Comparison of ENCODE assay signal across 15 cellular contexts in the genomic region with DNA sequence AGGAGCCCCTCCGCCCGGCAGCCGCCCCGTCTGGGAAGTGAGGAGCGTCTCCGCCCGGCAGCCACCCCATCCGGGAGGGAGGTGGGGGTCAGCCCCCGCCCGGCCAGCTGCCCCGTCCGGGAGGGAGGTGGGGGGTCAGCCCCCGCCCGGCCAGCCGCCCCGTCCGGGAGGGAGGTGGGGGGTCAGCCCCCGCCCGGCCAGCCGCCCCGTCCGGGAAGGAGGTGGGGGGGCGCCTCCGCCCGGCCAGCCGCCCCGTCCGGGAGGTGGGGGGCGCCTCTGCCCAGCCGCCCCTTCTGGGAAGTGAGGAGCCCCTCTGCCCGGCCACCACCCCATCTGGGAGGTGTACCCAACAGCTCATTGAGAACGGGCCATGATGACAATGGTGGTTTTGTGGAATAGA. TPM values are rescaled to one million over a fixed set of nuclear protein-coding genes. Genes with fewer than 3 reads are reported as not detected.
"Had no signal": no experiment of that assay in that cellular context is flagged by ENCODE, and none has a peak within 500 bp of the region (broad histone marks: within the 10 kb centered on the region; RNA-seq: fewer than 3 reads in every experiment).

No MANE protein-coding gene starts in this region.

RNA-seq across cellular contexts. Expression of gene TSSK2, which starts 46.5 kb away (rescaled TPM):
- total RNA-seq: activated CD4-positive, alpha-beta memory T cell treated with anti-CD3 and anti-CD28 coated beads for 36 hours; activated CD4-positive, alpha-beta T cell treated with anti-CD3 and anti-CD28 coated beads, Interleukin-2, amount 10 ng/mL, durations not matched to agents 24 days and 14 days; activated CD8-positive, alpha-beta memory T cell treated with anti-CD3 and anti-CD28 coated beads for 36 hours; activated CD8-positive, alpha-beta T cell treated with anti-CD3 and anti-CD28 coated beads for 36 hours; activated naive CD4-positive, alpha-beta T cell treated with anti-CD3 and anti-CD28 coated beads for 36 hours; activated naive CD4-positive, alpha-beta T cell treated with anti-CD3 and anti-CD28 coated beads, Interleukin-2, amount 50 U/mL, for 72 hours; activated naive CD8-positive, alpha-beta T cell treated with anti-CD3 and anti-CD28 coated beads for 36 hours; activated T-cell treated with anti-CD3 and anti-CD28 coated beads, Interleukin-2, amount 50 U/mL, for 4 hours; activated T-cell treated with anti-CD3 and anti-CD28 coated beads, Interleukin-2, amount 50 U/mL, for 72 hours; activated T-helper 1 cell treated with anti-CD3 and anti-CD28 coated beads, Interleukin-12 subunit alpha, Interleukin-12 subunit beta, Interleukin-2, Interleukin-4 antibody, amounts not matched to agents 30 ng/mL and 10 ng/mL and 1 ng/mL, durations not matched to agents 14 hours and 24 hours and 36 hours; activated T-helper 17 cell treated with anti-CD3 and anti-CD28 coated beads, Interleukin-2, amount 50 U/mL, for 72 hours; adrenal gland; aorta; bronchial epithelial cell; cardiac muscle cell had no signal
- polyA plus RNA-seq: cardiac muscle cell had no signal
